In genomic region chr3:25665646-25666136, GRCh38 we compare ENCODE assay signal across 8 cellular contexts. TPM values are rescaled to one million over a fixed set of nuclear protein-coding genes. Genes with fewer than 3 reads are reported as not detected.
DNase-seq lines count a peak whose midpoint lies in the region; ATAC-seq, FAIRE-seq and TF ChIP-seq lines count a peak whose summit lies in the region.

No MANE protein-coding gene starts in this region.

- TF ChIP-seq CTCF in astrocyte (IDR thresholded peaks at IDR 0.05; ENCODE audit: insufficient read depth, low read depth, low read length) = no peak
- TF ChIP-seq CTCF in mesothelial cell of epicardium (IDR thresholded peaks at IDR 0.05; ENCODE audit: unreplicated experiment) = no peak

- H4K20me1 ChIP-seq in astrocyte (ENCODE audit: insufficient read depth, low read length) = peaks cover 32% of the 10 kb centered on the region

- H3K4me1 ChIP-seq in astrocyte (ENCODE audit: insufficient read depth, low read length) = peaks cover 16% of the 10 kb centered on the region

- peak overlapping the region; percentile 85 for H3K4me3 ChIP-seq in astrocyte (ENCODE audit: insufficient read depth, low read depth, low read length)

- no peak for ATAC-seq in stimulated activated naive CD8-positive, alpha-beta T cell treated with anti-CD3 and anti-CD28 coated beads, Interleukin-15, Interleukin-2, amounts not matched to agents 100 U/mL and 50 U/mL, for 24 hours
- no peak for ATAC-seq in GM19324 (IDR thresholded peaks at IDR 0.05; ENCODE audit: low FRiP score, unreplicated experiment)

- H3K27ac ChIP-seq in astrocyte (ENCODE audit: low read depth, low read length) = no peak overlapping the region

- H3K27me3 Mint-ChIP-seq in stimulated activated naive CD8-positive, alpha-beta T cell treated with anti-CD3 and anti-CD28 coated beads, Interleukin-15, Interleukin-2, amounts not matched to agents 100 ng/mL and 50 ng/mL, for 24 hours = no peaks in the 10 kb centered on the region
- H3K27me3 Mint-ChIP-seq in astrocyte (ENCODE audit: low read depth, unreplicated experiment) = peaks cover 2% of the 10 kb centered on the region
- no peaks in the 10 kb centered on the region for H3K27me3 Mint-ChIP-seq in mesothelial cell of epicardium (ENCODE audit: low read depth)

- no peaks in the 10 kb centered on the region for H3K9me3 ChIP-seq in astrocyte (ENCODE audit: insufficient read depth, low read depth, low read length)

- H3K9ac ChIP-seq in astrocyte (ENCODE audit: low read length) = peak overlapping the region; percentile 86

- peak overlapping the region; percentile 90 for H2AFZ ChIP-seq in astrocyte (ENCODE audit: low read depth, low read length)

- H3K79me2 ChIP-seq in astrocyte (ENCODE audit: insufficient read depth, low read length) = peaks cover 32% of the 10 kb centered on the region

- peak overlapping the region; percentile 84 for H3K4me3 Mint-ChIP-seq in stimulated activated naive CD8-positive, alpha-beta T cell treated with anti-CD3 and anti-CD28 coated beads, Interleukin-15, Interleukin-2, amounts not matched to agents 100 ng/mL and 50 ng/mL, for 24 hours
- H3K4me3 Mint-ChIP-seq in astrocyte (ENCODE audit: unreplicated experiment) = peak overlapping the region; percentile 92
- peak overlapping the region; percentile 94 for H3K4me3 Mint-ChIP-seq in mesothelial cell of epicardium

- no peaks in the 10 kb centered on the region for H3K36me3 ChIP-seq in astrocyte (ENCODE audit: insufficient read depth, low read length)

- peak overlapping the region; percentile 91 for H3K27ac Mint-ChIP-seq in stimulated activated naive CD8-positive, alpha-beta T cell treated with anti-CD3 and anti-CD28 coated beads, Interleukin-15, Interleukin-2, amounts not matched to agents 100 ng/mL and 50 ng/mL, for 24 hours
- H3K27ac Mint-ChIP-seq in astrocyte (ENCODE audit: unreplicated experiment) (peak overlapping the region; percentile 99), mesothelial cell of epicardium (peak overlapping the region; percentile 99)

- FAIRE-seq in astrocyte (lab: Jason Lieb, UNC) (no peak), RCC 7860 (lab: Jason Lieb, UNC) (no peak)

- H3K9me3 Mint-ChIP-seq in stimulated activated naive CD8-positive, alpha-beta T cell treated with anti-CD3 and anti-CD28 coated beads, Interleukin-15, Interleukin-2, amounts not matched to agents 100 ng/mL and 50 ng/mL, for 24 hours = no peaks in the 10 kb centered on the region
- no peaks in the 10 kb centered on the region for H3K9me3 Mint-ChIP-seq in astrocyte (ENCODE audit: unreplicated experiment)
- no peaks in the 10 kb centered on the region for H3K9me3 Mint-ChIP-seq in mesothelial cell of epicardium

- no peaks in the 10 kb centered on the region for H3K27me3 ChIP-seq in astrocyte (ENCODE audit: insufficient read depth, low read length)

- peaks cover 4% of the 10 kb centered on the region for H3K36me3 Mint-ChIP-seq in stimulated activated naive CD8-positive, alpha-beta T cell treated with anti-CD3 and anti-CD28 coated beads, Interleukin-15, Interleukin-2, amounts not matched to agents 100 ng/mL and 50 ng/mL, for 24 hours (ENCODE audit: low read depth)
- H3K36me3 Mint-ChIP-seq in astrocyte (ENCODE audit: low read depth, unreplicated experiment) = no peaks in the 10 kb centered on the region
- no peaks in the 10 kb centered on the region for H3K36me3 Mint-ChIP-seq in mesothelial cell of epicardium

- peak overlapping the region; percentile 88 for H3K4me2 ChIP-seq in astrocyte (ENCODE audit: low read length)

- DNase-seq in stimulated activated naive CD8-positive, alpha-beta T cell treated with anti-CD3 and anti-CD28 coated beads, Interleukin-15, Interleukin-2, amounts not matched to agents 100 U/mL and 50 U/mL, for 24 hours = no peak
- DNase-seq in astrocyte (ENCODE audit: low read depth) = no peak
- DNase-seq in mesothelial cell of epicardium (ENCODE audit: low spot score in 2 of 2, unreplicated experiment in 2 of 2) = no peak
- no peak for DNase-seq in RCC 7860 (ENCODE audit: low spot score)
- no peak for DNase-seq in NCI-H2081 treated with DMSO at 0.1 percent for 48 hours (lab: John Stamatoyannopoulos, UW)
- no peak for DNase-seq in NCI-H128 (lab: John Stamatoyannopoulos, UW; ENCODE audit: unreplicated experiment)

- peaks cover 42% of the 10 kb centered on the region for H3K4me1 Mint-ChIP-seq in stimulated activated naive CD8-positive, alpha-beta T cell treated with anti-CD3 and anti-CD28 coated beads, Interleukin-15, Interleukin-2, amounts not matched to agents 100 ng/mL and 50 ng/mL, for 24 hours (ENCODE audit: low read depth)
- H3K4me1 Mint-ChIP-seq in astrocyte (ENCODE audit: low read depth, unreplicated experiment) = peaks cover 17% of the 10 kb centered on the region
- H3K4me1 Mint-ChIP-seq in mesothelial cell of epicardium = peaks cover 41% of the 10 kb centered on the region

RNA-seq across cellular contexts. Expression of gene TOP2B, which starts 1.0 kb away (rescaled TPM):
- total RNA-seq in astrocyte (78.6 and 91.4 TPM in 2 replicates), mesothelial cell of epicardium (194 to 203 TPM (median 203 TPM) in 3 replicates)
